23 cellular contexts compared by ENCODE assay signal in the genomic region with DNA sequence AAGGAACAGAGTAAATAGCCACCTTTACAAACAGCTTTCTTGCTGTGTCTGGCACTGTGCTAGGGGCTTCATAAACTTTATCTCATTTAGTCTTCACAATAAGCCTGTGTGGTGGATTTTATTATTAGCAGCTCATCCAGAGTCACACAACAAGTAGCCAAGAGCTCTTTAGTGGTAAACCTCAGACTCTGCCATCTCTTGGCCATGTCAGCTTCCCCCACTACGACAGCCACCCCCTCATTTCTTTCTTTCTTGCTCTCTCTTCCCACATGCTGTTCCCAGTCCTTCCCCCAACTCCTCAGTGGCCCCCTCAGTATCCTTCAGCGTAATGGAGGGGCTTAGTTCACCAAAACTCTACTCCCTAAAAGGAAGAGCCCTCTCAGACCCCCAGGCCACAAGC. TPM values are rescaled to one million over a fixed set of nuclear protein-coding genes. Genes with fewer than 3 reads are reported as not detected.
A peak's percentile ranks its signal among the peaks of the same experiment; 100 is the strongest.
DNase-seq lines count a peak whose midpoint lies in the region; ATAC-seq and TF ChIP-seq lines count a peak whose summit lies in the region.
"Had no signal": no experiment of that assay in that cellular context is flagged by ENCODE, and none has a peak within 500 bp of the region (broad histone marks: within the 10 kb centered on the region; RNA-seq: fewer than 3 reads in every experiment).

No MANE protein-coding gene starts in this region.

- CTCF ChIA-PET in activated CD8-positive, alpha-beta T cell treated with anti-CD3 and anti-CD28 coated beads, Interleukin-2, amount 10 ng/mL, durations not matched to agents 7 days and 5 days (lab: Charles Lee), result interaction anchor here (0.7 to 8.4 kb wide), 14 partner anchors 11 to 204 kb away, joined by 3 to 160 read pairs (median 5); partner anchors contain the start of gene ZNF593

- no peaks in the 10 kb centered on the region for H3K9me2 ChIP-seq in hepatocyte (replicated peaks; ENCODE audit: insufficient read depth)

- WGBS in hepatocyte (ENCODE audit: low lambda C conversion rate, missing lambda C conversion rate), result 68% methylated on average over 2 of the region's 2 CpGs

- H3K9me3 Mint-ChIP-seq in CD4-positive, CD25-positive, alpha-beta regulatory T cell, result peaks cover 0 to 3% (median 0%) of the 10 kb centered on the region in 7 donors
- peaks cover 14% of the 10 kb centered on the region for H3K9me3 Mint-ChIP-seq in activated CD8-positive, alpha-beta T cell treated with anti-CD3 and anti-CD28 coated beads, Interleukin-2, amount 10 ng/mL, durations not matched to agents 7 days and 5 days (ENCODE audit: insufficient read depth)
- peaks cover 0 to 5% (median 1%) of the 10 kb centered on the region in 6 donors for H3K9me3 Mint-ChIP-seq in immature natural killer cell
- H3K9me3 Mint-ChIP-seq: IgD-negative memory B cell had no signal

- no peak for DNase-seq in CD4-positive, CD25-positive, alpha-beta regulatory T cell
- peak; percentile 16 for DNase-seq in GM03348 (ENCODE audit: low spot score)
- DNase-seq in activated CD8-positive, alpha-beta T cell treated with anti-CD3 and anti-CD28 coated beads, Interleukin-2, amount 10 ng/mL, durations not matched to agents 7 days and 5 days, result no peak
- DNase-seq in immature natural killer cell, result peak in 1 of 3 donors; percentile 27
- no peak for DNase-seq in hepatocyte (ENCODE audit: low spot score)
- no peak for DNase-seq in DMS 273 treated with DMSO at 0.1 percent for 48 hours (lab: John Stamatoyannopoulos, UW)
- no peak for DNase-seq in cerebellum (ENCODE audit: low spot score)
- no peak for DNase-seq in dorsolateral prefrontal cortex
- DNase-seq: AML-193, esophagus squamous epithelium, head of caudate nucleus, NCI-H1092 treated with DMSO at 0.1 percent for 48 hours, NCI-H2081 treated with DMSO at 0.1 percent for 48 hours, NCI-H526, psoas muscle, spleen, tibial artery had no signal

- H3K27ac Mint-ChIP-seq in CD4-positive, CD25-positive, alpha-beta regulatory T cell, result peak overlapping the region; percentile 90 to 96 (median 95)
- H3K27ac Mint-ChIP-seq in activated CD8-positive, alpha-beta T cell treated with anti-CD3 and anti-CD28 coated beads, Interleukin-2, amount 10 ng/mL, durations not matched to agents 7 days and 5 days, result peak overlapping the region; percentile 90
- H3K27ac Mint-ChIP-seq in immature natural killer cell, result peak overlapping the region; percentile 44 to 97 (median 82)
- H3K27ac Mint-ChIP-seq: nephron had no signal

- no peak overlapping the region for H2AFZ ChIP-seq in hepatocyte

- peaks cover 5% of the 10 kb centered on the region for H3K36me3 Mint-ChIP-seq in CD4-positive, CD25-positive, alpha-beta regulatory T cell
- peaks cover 29% of the 10 kb centered on the region for H3K36me3 Mint-ChIP-seq in activated CD8-positive, alpha-beta T cell treated with anti-CD3 and anti-CD28 coated beads, Interleukin-2, amount 10 ng/mL, durations not matched to agents 7 days and 5 days (ENCODE audit: low read depth)
- peaks cover 0 to 9% (median 3%) of the 10 kb centered on the region in 3 donors for H3K36me3 Mint-ChIP-seq in immature natural killer cell

- peaks cover 90% of the 10 kb centered on the region for H3K4me1 ChIP-seq in CD4-positive, CD25-positive, alpha-beta regulatory T cell (ENCODE audit: control insufficient read depth, insufficient read depth, low read length, poor library complexity, severe bottlenecking)
- no peaks in the 10 kb centered on the region for H3K4me1 ChIP-seq in hepatocyte (ENCODE audit: insufficient read depth)
- H3K4me1 ChIP-seq: psoas muscle had no signal

- peak overlapping the region; percentile 44 to 81 (median 70) for H3K4me3 Mint-ChIP-seq in CD4-positive, CD25-positive, alpha-beta regulatory T cell
- peak overlapping the region; percentile 44 for H3K4me3 Mint-ChIP-seq in activated CD8-positive, alpha-beta T cell treated with anti-CD3 and anti-CD28 coated beads, Interleukin-2, amount 10 ng/mL, durations not matched to agents 7 days and 5 days
- H3K4me3 Mint-ChIP-seq in immature natural killer cell, result peak overlapping the region; percentile 55 to 81 (median 69)
- H3K4me3 Mint-ChIP-seq: nephron had no signal

- POLR2A ChIA-PET in activated CD8-positive, alpha-beta T cell treated with anti-CD3 and anti-CD28 coated beads, Interleukin-2, amount 10 ng/mL, durations not matched to agents 7 days and 5 days (lab: Charles Lee), result interaction anchor here (0.5 to 1.3 kb wide), 6 partner anchors 9 to 149 kb away, joined by 3 to 4 read pairs (median 3); no protein-coding TSS in a partner anchor

- H3K27ac ChIP-seq in CD4-positive, CD25-positive, alpha-beta regulatory T cell (ENCODE audit: insufficient read depth, low read length, poor library complexity, severe bottlenecking), result peak overlapping the region; percentile 56
- no peak overlapping the region for H3K27ac ChIP-seq in hepatocyte
- no peak overlapping the region for H3K27ac ChIP-seq in dorsolateral prefrontal cortex
- H3K27ac ChIP-seq: esophagus squamous epithelium, HL-60, psoas muscle, tibial artery had no signal

- no peaks in the 10 kb centered on the region for H3K9me3 ChIP-seq in CD4-positive, CD25-positive, alpha-beta regulatory T cell (ENCODE audit: control insufficient read depth in 2 of 2, low read length in 2 of 2)
- H3K9me3 ChIP-seq in hepatocyte (ENCODE audit: low read depth), result no peaks in the 10 kb centered on the region
- H3K9me3 ChIP-seq: esophagus squamous epithelium, psoas muscle, spleen had no signal

- no peaks in the 10 kb centered on the region for H3K79me2 ChIP-seq in hepatocyte

- H3K27me3 ChIP-seq in CD4-positive, CD25-positive, alpha-beta regulatory T cell (ENCODE audit: control insufficient read depth, insufficient read depth, low read length), result no peaks in the 10 kb centered on the region
- H3K27me3 ChIP-seq in hepatocyte (no peaks in the 10 kb centered on the region), dorsolateral prefrontal cortex (peaks cover 0 to 10% (median 0%) of the 10 kb centered on the region in 45 donors)

- peaks cover 45 to 93% (median 71%) of the 10 kb centered on the region in 4 donors for H3K4me1 Mint-ChIP-seq in CD4-positive, CD25-positive, alpha-beta regulatory T cell
- H3K4me1 Mint-ChIP-seq in activated CD8-positive, alpha-beta T cell treated with anti-CD3 and anti-CD28 coated beads, Interleukin-2, amount 10 ng/mL, durations not matched to agents 7 days and 5 days (ENCODE audit: low read depth), result peaks cover 93% of the 10 kb centered on the region
- peaks cover 91 to 92% of the 10 kb centered on the region in 2 donors for H3K4me1 Mint-ChIP-seq in immature natural killer cell

- no peak for ATAC-seq in CD4-positive, CD25-positive, alpha-beta regulatory T cell (ENCODE audit: low read depth in 2 of 2)
- ATAC-seq in activated CD8-positive, alpha-beta T cell treated with anti-CD3 and anti-CD28 coated beads, Interleukin-2, amount 10 ng/mL, durations not matched to agents 7 days and 5 days, result no peak
- ATAC-seq: psoas muscle, SK-N-SH treated with all-trans-retinoic acid at 6 μM for 48 hours had no signal

- no peaks in the 10 kb centered on the region for H3K36me3 ChIP-seq in CD4-positive, CD25-positive, alpha-beta regulatory T cell (ENCODE audit: control insufficient read depth, insufficient read depth, low read length)
- no peaks in the 10 kb centered on the region for H3K36me3 ChIP-seq in hepatocyte (replicated peaks; ENCODE audit: insufficient read depth, low read depth)
- H3K36me3 ChIP-seq: esophagus squamous epithelium, spleen, tibial artery had no signal

- H3K4me3 ChIP-seq in CD4-positive, CD25-positive, alpha-beta regulatory T cell (ENCODE audit: low read depth, low read length), result peak overlapping the region; percentile 34
- H3K4me3 ChIP-seq in hepatocyte, result no peak overlapping the region
- no peak overlapping the region for H3K4me3 ChIP-seq in dorsolateral prefrontal cortex
- H3K4me3 ChIP-seq: esophagus squamous epithelium, psoas muscle, spleen, tibial artery had no signal

- H3K27me3 Mint-ChIP-seq in CD4-positive, CD25-positive, alpha-beta regulatory T cell, result no peaks in the 10 kb centered on the region
- H3K27me3 Mint-ChIP-seq in activated CD8-positive, alpha-beta T cell treated with anti-CD3 and anti-CD28 coated beads, Interleukin-2, amount 10 ng/mL, durations not matched to agents 7 days and 5 days (ENCODE audit: low read depth), result no peaks in the 10 kb centered on the region
- H3K27me3 Mint-ChIP-seq in immature natural killer cell (ENCODE audit: low read depth in 3 of 3), result peaks cover 13 to 31% (median 17%) of the 10 kb centered on the region in 3 donors
- H3K27me3 Mint-ChIP-seq: IgD-negative memory B cell had no signal

- H3K4me2 ChIP-seq in hepatocyte, result no peak overlapping the region

- no peaks in the 10 kb centered on the region for H4K20me1 ChIP-seq in hepatocyte (ENCODE audit: insufficient read depth, poor library complexity, severe bottlenecking)

- intact Hi-C loops in dorsolateral prefrontal cortex (cut with DNase I), result no loop called here

- TF ChIP-seq CTCF in hepatocyte (IDR thresholded peaks at IDR 0.05; ENCODE audit: poor library complexity) (no peak), dorsolateral prefrontal cortex (IDR thresholded peaks at IDR 0.05 in 54 of 56, conservative IDR thresholded peaks at IDR 0.05 in 2 of 56; ENCODE audit: low read depth in 1 of 56, partially characterized antibody in 56 of 56) (no peak)

RNA-seq across cellular contexts. Expression of gene ZNF683, which starts 1.2 kb away (rescaled TPM):
- total RNA-seq in CD4-positive, CD25-positive, alpha-beta regulatory T cell, result not detected
- polyA plus RNA-seq in CD4-positive, CD25-positive, alpha-beta regulatory T cell, result under 1 TPM in 2 of 4 donors, not detected in 2; 0.25 to 0.55 TPM
- total RNA-seq in activated CD8-positive, alpha-beta T cell treated with anti-CD3 and anti-CD28 coated beads, Interleukin-2, amount 10 ng/mL, durations not matched to agents 7 days and 5 days, result 10 to 100 TPM; 24.0 to 26.6 TPM
- 10 to 100 TPM in 2 of 3 donors, 1 to 10 TPM in 1; 4.1 to 61.3 (median 24.2) TPM for polyA plus RNA-seq in immature natural killer cell
- total RNA-seq in hepatocyte, result not detected in 2 replicates
- not detected in 2 replicates for polyA plus RNA-seq in hepatocyte
- total RNA-seq in cerebellum, result not detected
- under 1 TPM in 6 of 120 experiments, not detected in 114; 0.26 to 0.76 (median 0.51) TPM for total RNA-seq in dorsolateral prefrontal cortex
- total RNA-seq: bronchial epithelial cell, lung microvascular endothelial cell, psoas muscle had no signal

RNA-seq across cellular contexts. Expression of gene CRYBG2, which starts 19.9 kb away (rescaled TPM):
- total RNA-seq in CD4-positive, CD25-positive, alpha-beta regulatory T cell, result 2.3 TPM
- 1 to 10 TPM in 3 of 4 donors, not detected in 1; 1.0 to 2.0 (median 1.3) TPM for polyA plus RNA-seq in CD4-positive, CD25-positive, alpha-beta regulatory T cell
- total RNA-seq in activated CD8-positive, alpha-beta T cell treated with anti-CD3 and anti-CD28 coated beads, Interleukin-2, amount 10 ng/mL, durations not matched to agents 7 days and 5 days, result 1 to 10 TPM; 7.6 to 8.7 TPM
- 1 to 10 TPM in 2 of 3 donors, not detected in 1; 1.2 to 1.3 TPM for polyA plus RNA-seq in immature natural killer cell
- total RNA-seq in hepatocyte, result 7.1 and 15.6 TPM in 2 replicates
- 20.1 and 21.6 TPM in 2 replicates for polyA plus RNA-seq in hepatocyte
- total RNA-seq in cerebellum, result 1.7 TPM
- 1 to 10 TPM in 1 of 120 experiments, under 1 TPM in 1, not detected in 118; 0.14 to 1.2 TPM for total RNA-seq in dorsolateral prefrontal cortex
- total RNA-seq: lung microvascular endothelial cell had no signal

RNA-seq across cellular contexts. Expression of gene LIN28A, which starts 36.8 kb away (rescaled TPM):
- not detected for total RNA-seq in CD4-positive, CD25-positive, alpha-beta regulatory T cell
- polyA plus RNA-seq in CD4-positive, CD25-positive, alpha-beta regulatory T cell, result not detected
- total RNA-seq in activated CD8-positive, alpha-beta T cell treated with anti-CD3 and anti-CD28 coated beads, Interleukin-2, amount 10 ng/mL, durations not matched to agents 7 days and 5 days, result not detected
- polyA plus RNA-seq in immature natural killer cell, result not detected
- 0.43 and 0.64 TPM in 2 replicates for total RNA-seq in hepatocyte
- 0.13 and 0.23 TPM in 2 replicates for polyA plus RNA-seq in hepatocyte
- total RNA-seq in cerebellum, result not detected
- not detected for total RNA-seq in dorsolateral prefrontal cortex
- total RNA-seq: bronchial epithelial cell, esophagus squamous epithelium, lung microvascular endothelial cell, psoas muscle, spleen had no signal
- polyA plus RNA-seq: IgD-negative memory B cell, psoas muscle, spleen had no signal

RNA-seq across cellular contexts. Expression of gene CD52, which starts 56.0 kb away (rescaled TPM):
- 1,528 TPM for total RNA-seq in CD4-positive, CD25-positive, alpha-beta regulatory T cell
- polyA plus RNA-seq in CD4-positive, CD25-positive, alpha-beta regulatory T cell, result over 10,000 TPM in 2 of 4 donors, 1,000 to 10,000 TPM in 2; 9,467 to 12,173 (median 10,919) TPM
- 1,000 to 10,000 TPM; 1,112 to 1,180 TPM for total RNA-seq in activated CD8-positive, alpha-beta T cell treated with anti-CD3 and anti-CD28 coated beads, Interleukin-2, amount 10 ng/mL, durations not matched to agents 7 days and 5 days
- polyA plus RNA-seq in immature natural killer cell (1,000 to 10,000 TPM; 3,509 to 3,975 (median 3,639) TPM), hepatocyte (3.9 and 12.9 TPM in 2 replicates)
- total RNA-seq in hepatocyte (1.2 and 8.1 TPM in 2 replicates), cerebellum (not detected), dorsolateral prefrontal cortex (10 to 100 TPM in 2 of 120 experiments, 1 to 10 TPM in 109, not detected in 9; 1.1 to 20.8 (median 2.9) TPM)
- total RNA-seq: bronchial epithelial cell, lung microvascular endothelial cell had no signal

RNA-seq across cellular contexts. Expression of gene DHDDS, which starts 58.3 kb away (rescaled TPM):
- 40.3 TPM for total RNA-seq in CD4-positive, CD25-positive, alpha-beta regulatory T cell
- 10 to 100 TPM; 24.1 to 31.2 (median 25.6) TPM for polyA plus RNA-seq in CD4-positive, CD25-positive, alpha-beta regulatory T cell
- total RNA-seq in activated CD8-positive, alpha-beta T cell treated with anti-CD3 and anti-CD28 coated beads, Interleukin-2, amount 10 ng/mL, durations not matched to agents 7 days and 5 days, result 10 to 100 TPM; 48.3 to 49.5 TPM
- polyA plus RNA-seq in immature natural killer cell, result 10 to 100 TPM; 18.6 to 40.3 (median 24.4) TPM
- total RNA-seq in hepatocyte, result 34.2 and 42.9 TPM in 2 replicates
- polyA plus RNA-seq in hepatocyte, result 44.9 and 53.9 TPM in 2 replicates
- total RNA-seq in cerebellum, result 33.3 TPM
- 10 to 100 TPM; 32.0 to 72.7 (median 50.8) TPM for total RNA-seq in dorsolateral prefrontal cortex

Comparison
In these comparisons a context has a peak if more than half of its experiments do, and no peak if none do; other contexts are left out.
1. RNA of gene ZNF683, which starts 1.2 kb away (total RNA-seq): 24.0 to 26.6 TPM in activated CD8-positive, alpha-beta T cell treated with anti-CD3 and anti-CD28 coated beads, Interleukin-2, amount 10 ng/mL, durations not matched to agents 7 days and 5 days; not detected in CD4-positive, CD25-positive, alpha-beta regulatory T cell (single experiment), not detected in hepatocyte, not detected in cerebellum (single experiment) and 0.26 to 0.76 TPM in dorsolateral prefrontal cortex; every median in the first group is over 10 times any median in the second.
2. Peak in every context shown above with its lines, with median percentiles within 50 percentile points of each other: H3K27ac Mint-ChIP-seq and H3K4me3 Mint-ChIP-seq.